ENCODE assay signal across 8 cellular contexts in the genomic region with DNA sequence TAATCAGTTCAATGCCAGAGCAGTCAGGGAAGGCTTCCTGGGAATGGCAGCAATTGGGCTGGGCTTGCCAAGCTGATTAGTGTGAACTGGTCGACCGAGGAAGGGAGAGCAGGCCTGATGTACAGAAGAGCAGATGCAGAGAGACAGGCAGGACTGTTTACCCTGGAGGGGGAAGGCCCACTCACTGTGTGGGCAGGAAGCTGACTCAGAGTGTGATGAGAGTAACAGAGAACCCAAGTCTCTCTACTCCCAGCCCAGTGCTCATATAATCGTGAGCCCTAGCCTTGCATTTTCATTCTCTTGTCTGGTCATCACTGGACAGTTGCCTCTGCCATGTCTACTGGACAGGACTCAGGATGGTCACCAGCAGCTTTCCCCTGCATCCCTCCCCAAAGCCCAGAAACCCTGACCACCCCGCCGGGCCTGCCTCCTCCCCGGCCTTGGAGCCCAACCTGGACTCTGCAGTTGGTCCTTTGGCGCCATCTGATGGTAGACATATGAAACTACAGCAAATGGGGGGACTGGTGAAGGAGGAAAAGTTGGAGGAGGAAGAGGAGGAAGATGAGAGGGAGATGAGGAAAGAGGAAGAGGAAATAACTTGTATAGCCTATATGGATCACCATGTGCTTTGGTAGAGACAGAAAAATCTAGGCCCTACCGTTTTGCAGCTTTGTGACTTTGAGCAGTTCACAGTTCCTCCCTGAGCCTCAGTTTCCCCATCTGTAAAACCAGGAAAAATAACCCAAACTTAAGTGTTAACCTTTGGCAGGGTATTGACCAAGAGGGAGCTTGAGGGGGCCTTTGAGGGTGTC. TPM values are rescaled to one million over a fixed set of nuclear protein-coding genes. Genes with fewer than 3 reads are reported as not detected.
DNase-seq lines count a peak whose midpoint lies in the region; ATAC-seq and TF ChIP-seq lines count a peak whose summit lies in the region.

No MANE protein-coding gene starts in this region.

- peaks cover 11% of the 10 kb centered on the region for H3K4me1 Mint-ChIP-seq in activated CD8-positive, alpha-beta T cell treated with anti-CD3 and anti-CD28 coated beads, Interleukin-2, amount 10 ng/mL, durations not matched to agents 7 days and 5 days (ENCODE audit: low read depth)
- H3K4me1 Mint-ChIP-seq in endodermal cell, result no peaks in the 10 kb centered on the region
- peaks cover 8 to 24% (median 12%) of the 10 kb centered on the region in 7 donors for H3K4me1 Mint-ChIP-seq in naive thymus-derived CD4-positive, alpha-beta T cell

- H3K27ac ChIP-seq in endodermal cell (ENCODE audit: low read depth, low read length), result no peak overlapping the region
- no peak overlapping the region for H3K27ac ChIP-seq in naive thymus-derived CD4-positive, alpha-beta T cell (ENCODE audit: low read depth, low read length)

- intact Hi-C loops in naive thymus-derived CD4-positive, alpha-beta T cell (cut with micrococcal nuclease), result loop anchor here (1.0 to 5.0 kb wide), 6 partner anchors 22 to 536 kb away; partner anchors contain the start of genes CD82 (in 1 of the 2) and TP53I11 (in 1 of the 2)

- peak overlapping the region; percentile 84 for H3K27ac Mint-ChIP-seq in activated CD8-positive, alpha-beta T cell treated with anti-CD3 and anti-CD28 coated beads, Interleukin-2, amount 10 ng/mL, durations not matched to agents 7 days and 5 days
- no peak overlapping the region for H3K27ac Mint-ChIP-seq in endodermal cell
- peak overlapping the region in 4 of 9 donors; percentile 1 to 87 (median 72) for H3K27ac Mint-ChIP-seq in naive thymus-derived CD4-positive, alpha-beta T cell

- 35 to 44% methylated on average over 2 to 8 of the region's 8 CpGs for WGBS in endodermal cell (ENCODE audit: insufficient coverage in 1 of 2, insufficient read length in 1 of 2), 2 experiments

- H3K27me3 ChIP-seq in endodermal cell (ENCODE audit: control insufficient read depth, insufficient read depth, low read length, poor library complexity, severe bottlenecking), result peaks cover 5% of the 10 kb centered on the region
- no peaks in the 10 kb centered on the region for H3K27me3 ChIP-seq in naive thymus-derived CD4-positive, alpha-beta T cell (ENCODE audit: control insufficient read depth in 2 of 2, insufficient read depth in 2 of 2, low read length in 2 of 2)

- H3K4me3 ChIP-seq in AG04449 (ENCODE audit: low read depth, low read length) (peak overlapping the region; percentile 29; the same call in 1 of the 2 replicates), endodermal cell (ENCODE audit: low read length) (no peak overlapping the region)
- peak overlapping the region; percentile 6 for H3K4me3 ChIP-seq in naive thymus-derived CD4-positive, alpha-beta T cell (ENCODE audit: low read length)

- H3K36me3 Mint-ChIP-seq in activated CD8-positive, alpha-beta T cell treated with anti-CD3 and anti-CD28 coated beads, Interleukin-2, amount 10 ng/mL, durations not matched to agents 7 days and 5 days (ENCODE audit: low read depth), result no peaks in the 10 kb centered on the region
- H3K36me3 Mint-ChIP-seq in endodermal cell (ENCODE audit: low read depth), result no peaks in the 10 kb centered on the region
- H3K36me3 Mint-ChIP-seq in naive thymus-derived CD4-positive, alpha-beta T cell, result no peaks in the 10 kb centered on the region

- H3K9ac ChIP-seq in endodermal cell (ENCODE audit: extremely low read depth, low read length, poor library complexity, severe bottlenecking), result no peak overlapping the region

- no peaks in the 10 kb centered on the region for H3K9me3 Mint-ChIP-seq in activated CD8-positive, alpha-beta T cell treated with anti-CD3 and anti-CD28 coated beads, Interleukin-2, amount 10 ng/mL, durations not matched to agents 7 days and 5 days (ENCODE audit: insufficient read depth)
- H3K9me3 Mint-ChIP-seq in endodermal cell, result no peaks in the 10 kb centered on the region
- no peaks in the 10 kb centered on the region for H3K9me3 Mint-ChIP-seq in naive thymus-derived CD4-positive, alpha-beta T cell

- no peak for DNase-seq in AG04449 (ENCODE audit: low read depth, low spot score)
- DNase-seq in NCI-H82 (lab: John Stamatoyannopoulos, UW), result peak; percentile 66
- DNase-seq in activated CD8-positive, alpha-beta T cell treated with anti-CD3 and anti-CD28 coated beads, Interleukin-2, amount 10 ng/mL, durations not matched to agents 7 days and 5 days, result peak; percentile 74
- DNase-seq in endodermal cell, result peak; percentile 84
- DNase-seq in naive thymus-derived CD4-positive, alpha-beta T cell, result peak; percentile 33 to 69 (median 61)
- DNase-seq in stromal cell of bone marrow (ENCODE audit: low read depth), result peak; percentile 77

- peak overlapping the region; percentile 62 for H3K4me3 Mint-ChIP-seq in activated CD8-positive, alpha-beta T cell treated with anti-CD3 and anti-CD28 coated beads, Interleukin-2, amount 10 ng/mL, durations not matched to agents 7 days and 5 days
- H3K4me3 Mint-ChIP-seq in endodermal cell, result no peak overlapping the region
- peak overlapping the region in 3 of 10 donors; percentile 35 to 82 (median 71) for H3K4me3 Mint-ChIP-seq in naive thymus-derived CD4-positive, alpha-beta T cell

- CTCF ChIA-PET in AG04449 (lab: Yijun Ruan, JAX), result interaction anchor here (0.6 to 33.8 kb wide), 44 partner anchors 9 to 1184 kb away, joined by 3 to 2237 read pairs (median 4); partner anchors contain the start of genes SYT13 and TP53I11
- CTCF ChIA-PET in activated CD8-positive, alpha-beta T cell treated with anti-CD3 and anti-CD28 coated beads, Interleukin-2, amount 10 ng/mL, durations not matched to agents 7 days and 5 days (lab: Charles Lee), result interaction anchor here (0.7 to 14.2 kb wide), 42 partner anchors 8 to 486 kb away, joined by 3 to 364 read pairs (median 4); partner anchors contain the start of gene TP53I11
- CTCF ChIA-PET in naive thymus-derived CD4-positive, alpha-beta T cell (lab: Charles Lee), result interaction anchor here (0.8 to 18.2 kb wide), 10 partner anchors 13 to 230 kb away, joined by 3 to 567 read pairs (median 6); no protein-coding TSS in a partner anchor

- peak; percentile 90 for TF ChIP-seq CTCF in AG04449 (IDR thresholded peaks at IDR 0.05; ENCODE audit: insufficient read depth, low read length, missing control alignments)
- TF ChIP-seq CTCF in endodermal cell (conservative IDR thresholded peaks at IDR 0.05), result peak; percentile 96

- H3K27me3 Mint-ChIP-seq in activated CD8-positive, alpha-beta T cell treated with anti-CD3 and anti-CD28 coated beads, Interleukin-2, amount 10 ng/mL, durations not matched to agents 7 days and 5 days (ENCODE audit: low read depth), result peaks cover 25% of the 10 kb centered on the region
- peaks cover 9% of the 10 kb centered on the region for H3K27me3 Mint-ChIP-seq in endodermal cell (ENCODE audit: insufficient read depth)
- H3K27me3 Mint-ChIP-seq in naive thymus-derived CD4-positive, alpha-beta T cell, result peaks cover 0 to 24% (median 15%) of the 10 kb centered on the region in 5 donors

- no peaks in the 10 kb centered on the region for H3K9me3 ChIP-seq in endodermal cell (ENCODE audit: control insufficient read depth, low read length)
- H3K9me3 ChIP-seq in naive thymus-derived CD4-positive, alpha-beta T cell (ENCODE audit: control insufficient read depth in 2 of 3, low read length in 3 of 3), result no peaks in the 10 kb centered on the region

- no peaks in the 10 kb centered on the region for H3K36me3 ChIP-seq in endodermal cell (ENCODE audit: control insufficient read depth, insufficient read depth, low read length)
- H3K36me3 ChIP-seq in naive thymus-derived CD4-positive, alpha-beta T cell (ENCODE audit: control insufficient read depth in 2 of 3, insufficient read depth in 3 of 3, low read length in 3 of 3), result no peaks in the 10 kb centered on the region

- no peaks in the 10 kb centered on the region for H3K4me1 ChIP-seq in endodermal cell (ENCODE audit: control insufficient read depth, insufficient read depth, low read length)
- peaks cover 8 to 13% of the 10 kb centered on the region in 2 donors for H3K4me1 ChIP-seq in naive thymus-derived CD4-positive, alpha-beta T cell (ENCODE audit: control insufficient read depth in 2 of 2, insufficient read depth in 2 of 2, low read length in 2 of 2)

- peak; percentile 97 for ATAC-seq in GM18502 (IDR thresholded peaks at IDR 0.05; ENCODE audit: poor library complexity, unreplicated experiment)
- peak; percentile 72 for ATAC-seq in HG03095 (IDR thresholded peaks at IDR 0.05; ENCODE audit: unreplicated experiment)
- ATAC-seq in activated CD8-positive, alpha-beta T cell treated with anti-CD3 and anti-CD28 coated beads, Interleukin-2, amount 10 ng/mL, durations not matched to agents 7 days and 5 days, result peak; percentile 96
- ATAC-seq in naive thymus-derived CD4-positive, alpha-beta T cell, result peak; percentile 85

- POLR2A ChIA-PET in AG04449 (lab: Yijun Ruan, JAX), result interaction anchor here (1.6 kb wide), 1 partner anchor 167 kb away, joined by 4 read pairs; no protein-coding TSS in a partner anchor
- POLR2A ChIA-PET in activated CD8-positive, alpha-beta T cell treated with anti-CD3 and anti-CD28 coated beads, Interleukin-2, amount 10 ng/mL, durations not matched to agents 7 days and 5 days (lab: Charles Lee), result interaction anchor here (0.7 to 2.6 kb wide), 6 partner anchors 23 to 271 kb away, joined by 3 to 13 read pairs (median 4); no protein-coding TSS in a partner anchor
- POLR2A ChIA-PET in naive thymus-derived CD4-positive, alpha-beta T cell (lab: Charles Lee), result interaction anchor here (3.2 kb wide), 1 partner anchor 167 kb away, joined by 10 read pairs; no protein-coding TSS in a partner anchor

RNA-seq across cellular contexts. Expression of gene PRDM11, which starts 43.4 kb away (rescaled TPM):
- 1 to 10 TPM; 3.5 to 3.6 TPM for total RNA-seq in activated CD8-positive, alpha-beta T cell treated with anti-CD3 and anti-CD28 coated beads, Interleukin-2, amount 10 ng/mL, durations not matched to agents 7 days and 5 days
- 10 to 100 TPM; 10.4 to 15.2 TPM for total RNA-seq in endodermal cell
- polyA plus RNA-seq in endodermal cell (2013, experiment 1 of 2), result 3.8 TPM
- 3.9 TPM for polyA plus RNA-seq in endodermal cell (2013, experiment 2 of 2)
- 1 to 10 TPM; 2.2 to 8.8 (median 6.4) TPM for total RNA-seq in naive thymus-derived CD4-positive, alpha-beta T cell
- polyA plus RNA-seq in naive thymus-derived CD4-positive, alpha-beta T cell, result 1 to 10 TPM in 1 of 2 donors, under 1 TPM in 1; 0.44 to 1.1 TPM
